In the genomic region with DNA sequence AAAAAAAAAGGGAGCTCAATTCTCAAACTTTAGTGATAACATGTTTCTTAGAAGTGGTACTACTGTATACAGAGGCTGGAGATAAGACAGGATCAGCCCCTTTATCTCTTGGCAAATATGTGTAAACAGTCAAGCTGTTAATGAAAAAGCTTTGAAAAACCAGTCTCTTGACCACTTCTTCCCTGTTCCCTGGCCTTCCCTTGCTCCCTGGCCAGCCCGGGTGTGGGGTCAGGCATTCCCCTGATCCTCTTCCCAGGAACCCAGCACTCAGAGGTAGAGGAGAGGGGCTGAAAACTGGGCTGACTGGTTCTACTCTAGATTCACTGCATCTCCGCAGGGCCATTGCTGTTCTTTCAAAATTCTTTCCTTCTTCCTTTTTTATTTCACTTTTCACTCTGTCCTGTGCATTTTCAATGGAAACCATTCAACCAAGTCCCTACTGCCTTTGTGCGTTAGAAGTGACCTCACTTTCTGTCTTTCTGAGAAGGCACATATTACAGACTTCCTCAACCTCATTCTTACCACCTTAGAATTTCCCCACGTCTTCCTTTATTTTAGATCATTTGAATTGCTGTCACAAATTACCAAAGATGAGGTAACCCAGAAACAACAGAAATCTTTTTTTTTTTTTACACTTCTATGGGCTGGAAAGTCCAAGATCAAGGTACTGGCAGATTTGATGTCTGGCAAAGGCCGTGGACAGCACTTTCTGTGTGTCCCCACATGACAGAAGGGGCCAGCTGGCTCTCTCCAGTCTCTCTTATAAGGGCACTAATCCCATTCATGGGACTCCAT, we compare ENCODE assay signal across 12 cellular contexts. TPM values are rescaled to one million over a fixed set of nuclear protein-coding genes. Genes with fewer than 3 reads are reported as not detected.
A peak's percentile ranks its signal among the peaks of the same experiment; 100 is the strongest.
DNase-seq lines count a peak whose midpoint lies in the region; ATAC-seq and TF ChIP-seq lines count a peak whose summit lies in the region.
"Had no signal": no experiment of that assay in that cellular context is flagged by ENCODE, and none has a peak within 500 bp of the region (broad histone marks: within the 10 kb centered on the region; RNA-seq: fewer than 3 reads in every experiment).

No MANE protein-coding gene starts in this region.

- peak overlapping the region; percentile 41 for H3K9ac ChIP-seq in Karpas-422 (ENCODE audit: low read length)
- no peak overlapping the region for H3K9ac ChIP-seq in trophoblast cell (ENCODE audit: low read length)

- no peak overlapping the region for H2BK120ac ChIP-seq in trophoblast cell (ENCODE audit: insufficient read depth, low read length, poor library complexity)

- intact Hi-C loops in testis (cut with DNase I; ENCODE audit: low total_unique reads): no loop called here

- peaks cover 94% of the 10 kb centered on the region for H3K4me1 ChIP-seq in Karpas-422 (ENCODE audit: low read length)
- H3K4me1 ChIP-seq in mesodermal cell (ENCODE audit: control insufficient read depth, insufficient read depth, low read length, poor library complexity, severe bottlenecking): peaks cover 14% of the 10 kb centered on the region
- H3K4me1 ChIP-seq in trophoblast cell (ENCODE audit: control insufficient read depth in 1 of 2, insufficient read depth in 2 of 2, low read length in 2 of 2): no peaks in the 10 kb centered on the region
- no peaks in the 10 kb centered on the region for H3K4me1 ChIP-seq in testis

- H3K14ac ChIP-seq in trophoblast cell (ENCODE audit: low read length): no peak overlapping the region

- H3K36me3 ChIP-seq in Karpas-422 (ENCODE audit: insufficient read depth, low read length) (peaks cover 11% of the 10 kb centered on the region; the same call in 1 of the 2 replicates), mesodermal cell (ENCODE audit: control insufficient read depth, insufficient read depth, low read length) (no peaks in the 10 kb centered on the region), trophoblast cell (ENCODE audit: control insufficient read depth in 1 of 2, insufficient read depth in 2 of 2, low read length in 2 of 2) (no peaks in the 10 kb centered on the region), testis (ENCODE audit: low read depth, missing control alignments) (no peaks in the 10 kb centered on the region)
- H3K36me3 ChIP-seq: SJSA1 had no signal

- peaks cover 100% of the 10 kb centered on the region for H3K79me2 ChIP-seq in Karpas-422 (ENCODE audit: low read length)
- no peaks in the 10 kb centered on the region for H3K79me2 ChIP-seq in trophoblast cell (ENCODE audit: control insufficient read depth, insufficient read depth, low read length, poor library complexity)

- H3K4me2 ChIP-seq in Karpas-422 (ENCODE audit: low read depth, low read length, poor library complexity, severe bottlenecking) (peak overlapping the region; percentile 80), trophoblast cell (ENCODE audit: low read length) (no peak overlapping the region)

- H4K20me1 ChIP-seq in Karpas-422 (ENCODE audit: insufficient read depth, low read depth, low read length): peaks cover 37% of the 10 kb centered on the region; the same call in 1 of the 2 replicates

- H3K18ac ChIP-seq in trophoblast cell (ENCODE audit: low read length): no peak overlapping the region

- H3K23ac ChIP-seq in trophoblast cell (ENCODE audit: low read length): no peak overlapping the region

- WGBS in mesodermal cell (ENCODE audit: insufficient coverage in 2 of 2), 2 experiments: 60 to 61% methylated on average over 3 to 4 of the region's 5 CpGs
- WGBS in trophoblast cell (ENCODE audit: extremely low coverage, insufficient coverage, insufficient read length): no CpG with 5 or more reads among the region's 5 CpGs
- 59 to 63% methylated on average over 5 of the region's 5 CpGs for WGBS in testis, 2 donors

- no peak overlapping the region for H2BK5ac ChIP-seq in trophoblast cell (ENCODE audit: low read depth, low read length, poor library complexity)

- no peak overlapping the region for H2AFZ ChIP-seq in Karpas-422 (ENCODE audit: low read length)
- H2AFZ ChIP-seq in trophoblast cell (ENCODE audit: insufficient read depth, low read length, poor library complexity): no peak overlapping the region

- no peaks in the 10 kb centered on the region for H3K27me3 ChIP-seq in Karpas-422 (ENCODE audit: low read length)
- H3K27me3 ChIP-seq in trophoblast cell (ENCODE audit: insufficient read depth, low read length): peaks cover 2% of the 10 kb centered on the region
- no peaks in the 10 kb centered on the region for H3K27me3 ChIP-seq in testis
- H3K27me3 ChIP-seq: SJSA1 had no signal

- H2AK5ac ChIP-seq in trophoblast cell (ENCODE audit: low read length): no peak overlapping the region

- H4K91ac ChIP-seq in trophoblast cell (ENCODE audit: low read depth, low read length): no peak overlapping the region

- TF ChIP-seq CTCF in testis (IDR thresholded peaks at IDR 0.05): no peak

- H3K4ac ChIP-seq in trophoblast cell (ENCODE audit: low read depth, low read length): no peak overlapping the region

- peak; percentile 43 for ATAC-seq in GM18498 (IDR thresholded peaks at IDR 0.05; ENCODE audit: unreplicated experiment)
- ATAC-seq in GM21529 (IDR thresholded peaks at IDR 0.05; ENCODE audit: unreplicated experiment): peak; percentile 40
- no peak for ATAC-seq in HG02763 (IDR thresholded peaks at IDR 0.05; ENCODE audit: unreplicated experiment)

- peak overlapping the region; percentile 30 for H3K4me3 ChIP-seq in Karpas-422 (ENCODE audit: low read length)
- no peak overlapping the region for H3K4me3 ChIP-seq in mesodermal cell (ENCODE audit: extremely low read depth, insufficient read depth, low read length, poor library complexity, severe bottlenecking)
- no peak overlapping the region for H3K4me3 ChIP-seq in trophoblast cell (ENCODE audit: low read depth, low read length)
- H3K4me3 ChIP-seq in testis: no peak overlapping the region
- H3K4me3 ChIP-seq: SJSA1 had no signal

- H3K9me3 ChIP-seq in Karpas-422 (ENCODE audit: low read length) (no peaks in the 10 kb centered on the region), mesodermal cell (ENCODE audit: control insufficient read depth, low read length) (no peaks in the 10 kb centered on the region), trophoblast cell (ENCODE audit: insufficient read depth, low read depth, low read length) (no peaks in the 10 kb centered on the region), testis (no peaks in the 10 kb centered on the region)
- H3K9me3 ChIP-seq: SJSA1 had no signal

- no peaks in the 10 kb centered on the region for H3K9me2 ChIP-seq in Karpas-422 (replicated peaks; ENCODE audit: insufficient read depth, low read length)

- no peak overlapping the region for H2BK12ac ChIP-seq in trophoblast cell (ENCODE audit: low read length)

- no peak overlapping the region for H4K12ac ChIP-seq in trophoblast cell (ENCODE audit: low read depth, low read length)

- no peak overlapping the region for H4K8ac ChIP-seq in trophoblast cell (ENCODE audit: low read depth, low read length)

- H3K27ac ChIP-seq in Karpas-422 (ENCODE audit: low read length) (peak overlapping the region; percentile 94), mesodermal cell (ENCODE audit: low read depth, low read length, severe bottlenecking) (peak overlapping the region; percentile 62), trophoblast cell (ENCODE audit: low read depth, low read length) (no peak overlapping the region), testis (peak overlapping the region in 1 of 2 donors; percentile 21)
- H3K27ac ChIP-seq: SJSA1 had no signal

- H3K79me1 ChIP-seq in trophoblast cell (ENCODE audit: low read length): no peaks in the 10 kb centered on the region

- DNase-seq in Karpas-422 (peak; percentile 60), trophoblast cell (no peak), NCI-H2227 (lab: John Stamatoyannopoulos, UW; ENCODE audit: unreplicated experiment) (no peak), testis (no peak)
- DNase-seq: NCI-H1105 treated with DMSO at 0.1 percent for 48 hours; stimulated activated CD8-positive, alpha-beta memory T cell treated with anti-CD3 and anti-CD28 coated beads, Interleukin-4, amount 100 ng/mL, for 48 hours had no signal

- no peak for TF ChIP-seq POLR2A in testis (IDR thresholded peaks at IDR 0.05)

RNA-seq across cellular contexts. Expression of a gene that starts 5.7 kb away (rescaled TPM):
- total RNA-seq in Karpas-422 (2014; rRNA removed; shearing (Covaris generic); ENCODE audit: low replicate concordance): 212 and 351 TPM in 2 replicates
- polyA plus RNA-seq in mesodermal cell (2013, experiment 1 of 2): 76.3 TPM
- 94.9 TPM for polyA plus RNA-seq in mesodermal cell (2013, experiment 2 of 2)
- 0.92 and 0.93 TPM in 2 replicates for polyA plus RNA-seq in trophoblast cell (2013)
- 100 to 1,000 TPM; 248 to 312 TPM for total RNA-seq in testis
- polyA plus RNA-seq in testis (ENCODE audit: insufficient read depth, low read depth, low replicate concordance): 250 TPM
- total RNA-seq: G401 had no signal
